11 cellular contexts compared by ENCODE assay signal in genomic region chr12:25187781-25188180, GRCh38. TPM values are rescaled to one million over a fixed set of nuclear protein-coding genes. Genes with fewer than 3 reads are reported as not detected.
DNase-seq lines count a peak whose midpoint lies in the region; ATAC-seq and TF ChIP-seq lines count a peak whose summit lies in the region.
"Had no signal": no experiment of that assay in that cellular context is flagged by ENCODE, and none has a peak within 500 bp of the region (broad histone marks: within the 10 kb centered on the region; RNA-seq: fewer than 3 reads in every experiment).

No MANE protein-coding gene starts in this region.

- H3K4me3 Mint-ChIP-seq in natural killer cell treated with Interleukin-12 subunit alpha and Interleukin-12 subunit beta and Interleukin-15 and Interleukin-18, amount 100 ng/mL, for 72 hours, result peak overlapping the region; percentile 57
- H3K4me3 Mint-ChIP-seq in natural killer cell, result no peak overlapping the region

- H3K9ac ChIP-seq in adipocyte (ENCODE audit: low read length), result no peak overlapping the region
- no peak overlapping the region for H3K9ac ChIP-seq in Karpas-422 (ENCODE audit: low read length)

- ATAC-seq in natural killer cell treated with Interleukin-12 subunit alpha and Interleukin-12 subunit beta and Interleukin-15 and Interleukin-18, amount 100 ng/mL, for 72 hours, result no peak
- no peak for ATAC-seq in natural killer cell
- no peak for ATAC-seq in GM18868 (IDR thresholded peaks at IDR 0.05; ENCODE audit: unreplicated experiment)

- H2AFZ ChIP-seq in Karpas-422 (ENCODE audit: low read length) (no peak overlapping the region), PC-9 (no peak overlapping the region)

- no peaks in the 10 kb centered on the region for H3K36me3 ChIP-seq in adipocyte (ENCODE audit: control insufficient read depth, insufficient read depth, low read length, severe bottlenecking)
- no peaks in the 10 kb centered on the region for H3K36me3 ChIP-seq in Karpas-422 (ENCODE audit: insufficient read depth, low read length)
- no peaks in the 10 kb centered on the region for H3K36me3 ChIP-seq in PC-9 (ENCODE audit: low read depth)

- no peak for TF ChIP-seq CTCF in natural killer cell (IDR thresholded peaks at IDR 0.05)
- TF ChIP-seq CTCF in foreskin fibroblast (IDR thresholded peaks at IDR 0.05; ENCODE audit: low read depth, low read length), result no peak
- TF ChIP-seq CTCF in PC-9 (conservative IDR thresholded peaks at IDR 0.05), result no peak

- H3K4me1 Mint-ChIP-seq in natural killer cell treated with Interleukin-12 subunit alpha and Interleukin-12 subunit beta and Interleukin-15 and Interleukin-18, amount 100 ng/mL, for 72 hours (ENCODE audit: low read depth in 2 of 2), result peaks cover 9 to 12% of the 10 kb centered on the region in 2 donors
- H3K4me1 Mint-ChIP-seq in natural killer cell, result peaks cover 11 to 13% of the 10 kb centered on the region in 2 donors

- H3K4me3 ChIP-seq in adipocyte (ENCODE audit: low read length), result no peak overlapping the region
- H3K4me3 ChIP-seq in foreskin fibroblast (ENCODE audit: low read depth in 1 of 2, low read length in 2 of 2), result no peak overlapping the region
- no peak overlapping the region for H3K4me3 ChIP-seq in Karpas-422 (ENCODE audit: low read length)
- no peak overlapping the region for H3K4me3 ChIP-seq in PC-9

- no peaks in the 10 kb centered on the region for H4K20me1 ChIP-seq in Karpas-422 (ENCODE audit: insufficient read depth, low read depth, low read length)
- no peaks in the 10 kb centered on the region for H4K20me1 ChIP-seq in PC-9 (ENCODE audit: insufficient read depth)

- no peak for DNase-seq in natural killer cell treated with Interleukin-12 subunit alpha and Interleukin-12 subunit beta and Interleukin-15 and Interleukin-18, amount 100 ng/mL, for 72 hours (ENCODE audit: low spot score)
- DNase-seq in natural killer cell (no peak), adipocyte (ENCODE audit: low read depth) (peak; percentile 91), foreskin fibroblast (peak; percentile 66 to 83), Karpas-422 (no peak), PC-9 (no peak), posterior cingulate gyrus (no peak)
- DNase-seq: effector memory CD8-positive, alpha-beta T cell; NCI-H446 had no signal

- no peaks in the 10 kb centered on the region for H3K9me3 Mint-ChIP-seq in natural killer cell treated with Interleukin-12 subunit alpha and Interleukin-12 subunit beta and Interleukin-15 and Interleukin-18, amount 100 ng/mL, for 72 hours
- H3K9me3 Mint-ChIP-seq in natural killer cell, result no peaks in the 10 kb centered on the region
- H3K9me3 Mint-ChIP-seq: effector memory CD8-positive, alpha-beta T cell had no signal

- H3K36me3 Mint-ChIP-seq in natural killer cell treated with Interleukin-12 subunit alpha and Interleukin-12 subunit beta and Interleukin-15 and Interleukin-18, amount 100 ng/mL, for 72 hours, result no peaks in the 10 kb centered on the region
- H3K36me3 Mint-ChIP-seq in natural killer cell, result no peaks in the 10 kb centered on the region

- CTCF ChIA-PET in PC-9 (lab: Charles Lee), result no interaction called here

- H3K9me3 ChIP-seq in adipocyte (ENCODE audit: control insufficient read depth, low read length) (no peaks in the 10 kb centered on the region), Karpas-422 (ENCODE audit: low read length) (no peaks in the 10 kb centered on the region), PC-9 (ENCODE audit: insufficient read depth, low read depth) (no peaks in the 10 kb centered on the region)

- no peaks in the 10 kb centered on the region for H3K27me3 ChIP-seq in adipocyte (replicated peaks; ENCODE audit: control insufficient read depth, insufficient read depth, low read length)
- H3K27me3 ChIP-seq in Karpas-422 (ENCODE audit: low read length), result no peaks in the 10 kb centered on the region
- no peaks in the 10 kb centered on the region for H3K27me3 ChIP-seq in PC-9 (ENCODE audit: insufficient read depth, low read depth)

- POLR2A ChIA-PET in PC-9 (lab: Charles Lee; ENCODE audit: unreplicated experiment), result no interaction called here

- H3K9me2 ChIP-seq in Karpas-422 (replicated peaks; ENCODE audit: insufficient read depth, low read length) (no peaks in the 10 kb centered on the region), PC-9 (ENCODE audit: insufficient read depth) (no peaks in the 10 kb centered on the region)

- H3K27ac Mint-ChIP-seq in natural killer cell treated with Interleukin-12 subunit alpha and Interleukin-12 subunit beta and Interleukin-15 and Interleukin-18, amount 100 ng/mL, for 72 hours, result no peak overlapping the region
- no peak overlapping the region for H3K27ac Mint-ChIP-seq in natural killer cell

- intact Hi-C loops in natural killer cell (cut with micrococcal nuclease), result no loop called here
- intact Hi-C loops in PC-9 (cut with micrococcal nuclease; ENCODE audit: unreplicated experiment), result no loop called here
- intact Hi-C loops in posterior cingulate gyrus (cut with DNase I), result no loop called here

- peaks cover 0 to 4% of the 10 kb centered on the region in 2 donors for H3K27me3 Mint-ChIP-seq in natural killer cell treated with Interleukin-12 subunit alpha and Interleukin-12 subunit beta and Interleukin-15 and Interleukin-18, amount 100 ng/mL, for 72 hours
- H3K27me3 Mint-ChIP-seq in natural killer cell (ENCODE audit: low read depth in 2 of 2), result no peaks in the 10 kb centered on the region
- H3K27me3 Mint-ChIP-seq: effector memory CD8-positive, alpha-beta T cell had no signal

- peaks cover 7% of the 10 kb centered on the region for H3K4me1 ChIP-seq in adipocyte (ENCODE audit: control insufficient read depth, insufficient read depth, low read length)
- H3K4me1 ChIP-seq in Karpas-422 (ENCODE audit: low read length), result no peaks in the 10 kb centered on the region
- H3K4me1 ChIP-seq in PC-9 (replicated peaks; ENCODE audit: insufficient read depth), result no peaks in the 10 kb centered on the region

- H3K79me2 ChIP-seq in Karpas-422 (ENCODE audit: low read length) (no peaks in the 10 kb centered on the region), PC-9 (ENCODE audit: low read depth) (no peaks in the 10 kb centered on the region)

- H3K4me2 ChIP-seq in Karpas-422 (ENCODE audit: low read depth, low read length, poor library complexity, severe bottlenecking), result no peak overlapping the region
- no peak overlapping the region for H3K4me2 ChIP-seq in PC-9

- no peaks in the 10 kb centered on the region for H3F3A ChIP-seq in PC-9 (ENCODE audit: insufficient read depth, low read depth)

- H3K27ac ChIP-seq in Karpas-422 (ENCODE audit: low read length) (no peak overlapping the region), PC-9 (no peak overlapping the region)
- H3K27ac ChIP-seq: VCaP had no signal

- no TSS peak for BruUV-seq in PC-9 (replicated peaks; lab: Mats Ljungman, UMichigan)

RNA-seq across cellular contexts. Expression of gene DNAI7, which starts 7.2 kb away (rescaled TPM):
- total RNA-seq in natural killer cell treated with Interleukin-12 subunit alpha and Interleukin-12 subunit beta and Interleukin-15 and Interleukin-18, amount 100 ng/mL, for 72 hours, result under 1 TPM in 1 of 2 donors, not detected in 1; 0.17 TPM
- total RNA-seq in natural killer cell (under 1 TPM; 0.15 to 0.59 (median 0.48) TPM), PC-9 (2021) (2.4 and 2.9 TPM in 2 replicates)
- not detected in 2 replicates for total RNA-seq in Karpas-422 (2014; rRNA removed; shearing (Covaris generic); ENCODE audit: low replicate concordance)

RNA-seq across cellular contexts. Expression of gene ETFRF1, which starts 7.3 kb away (rescaled TPM):
- total RNA-seq in natural killer cell treated with Interleukin-12 subunit alpha and Interleukin-12 subunit beta and Interleukin-15 and Interleukin-18, amount 100 ng/mL, for 72 hours, result 10 to 100 TPM in 1 of 2 donors, 1 to 10 TPM in 1; 6.6 to 10.7 TPM
- 10 to 100 TPM; 17.5 to 42.8 (median 26.1) TPM for total RNA-seq in natural killer cell
- total RNA-seq in Karpas-422 (2014; rRNA removed; shearing (Covaris generic); ENCODE audit: low replicate concordance), result 4.9 and 18.3 TPM in 2 replicates
- 11.6 and 15.9 TPM in 2 replicates for total RNA-seq in PC-9 (2021)

Comparison
In these comparisons a context has a peak if more than half of its experiments do, and no peak if none do; other contexts are left out.
1. DNase-seq: peak in adipocyte (single experiment) and foreskin fibroblast (2 of 2); none in natural killer cell treated with Interleukin-12 subunit alpha and Interleukin-12 subunit beta and Interleukin-15 and Interleukin-18, amount 100 ng/mL, for 72 hours (single experiment), natural killer cell (single experiment), Karpas-422 (single experiment), PC-9 (0 of 2) and posterior cingulate gyrus (0 of 10).